In the genomic region with DNA sequence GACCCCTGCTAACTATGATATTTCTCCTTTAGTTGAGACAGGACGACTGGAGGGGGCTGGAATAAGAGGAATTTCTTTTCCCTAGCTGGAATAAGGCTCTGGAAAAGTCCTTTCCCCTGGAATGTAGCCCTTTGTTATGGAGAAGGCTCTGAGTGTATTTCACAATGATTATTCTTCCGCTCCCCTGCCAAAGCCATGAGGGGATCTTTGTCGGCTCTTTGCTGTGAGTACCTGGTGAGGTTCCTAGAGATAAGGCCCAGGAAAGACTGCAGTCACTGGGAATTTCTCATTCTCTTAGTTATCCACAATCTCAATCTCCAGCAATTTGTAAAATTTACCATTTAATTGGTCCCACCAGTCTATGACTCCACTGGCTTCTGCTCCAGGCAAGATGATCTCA, we compare ENCODE assay signal across 18 cellular contexts.
"Had no signal": no experiment of that assay in that cellular context is flagged by ENCODE, and none has a peak within 500 bp of the region (broad histone marks: within the 10 kb centered on the region; RNA-seq: fewer than 3 reads in every experiment).

No MANE protein-coding gene starts in this region.

- H3K9me3 ChIP-seq: ovary, upper lobe of right lung had no signal

- DNase-seq: central memory CD4-positive, alpha-beta T cell; effector CD4-positive, alpha-beta T cell; foreskin melanocyte; head of caudate nucleus; kidney glomerular epithelial cell; mammary epithelial cell; nucleus accumbens; ovary; right cardiac atrium; small intestine; stimulated activated CD4-positive, alpha-beta T cell treated with anti-CD3 and anti-CD28 coated beads, Interleukin-2, amount 100 ng/mL, for 48 hours; stimulated activated naive CD4-positive, alpha-beta T cell treated with Interleukin-2 at 50 U/mL for 16 hours; upper lobe of right lung had no signal

- H3K9ac ChIP-seq: neural progenitor cell had no signal

- H3K4me3 ChIP-seq: coronary artery, hepatocyte, neural progenitor cell, ovary, upper lobe of right lung had no signal

- H3K4me1 ChIP-seq: neural progenitor cell, upper lobe of right lung had no signal

- H3K27ac ChIP-seq: coronary artery, hepatocyte, neural progenitor cell, ovary, upper lobe of right lung had no signal

- H3K36me3 ChIP-seq: neural progenitor cell, ovary, upper lobe of right lung had no signal

- ATAC-seq: left lobe of liver; natural killer cell treated with Interleukin-12 subunit alpha and Interleukin-12 subunit beta and Interleukin-15 and Interleukin-18, amount 100 ng/mL, for 72 hours; right cardiac atrium; upper lobe of right lung had no signal

- H3K27me3 ChIP-seq: neural progenitor cell, ovary, upper lobe of right lung had no signal
